1 cellular context compared by ENCODE assay signal in the genomic region with DNA sequence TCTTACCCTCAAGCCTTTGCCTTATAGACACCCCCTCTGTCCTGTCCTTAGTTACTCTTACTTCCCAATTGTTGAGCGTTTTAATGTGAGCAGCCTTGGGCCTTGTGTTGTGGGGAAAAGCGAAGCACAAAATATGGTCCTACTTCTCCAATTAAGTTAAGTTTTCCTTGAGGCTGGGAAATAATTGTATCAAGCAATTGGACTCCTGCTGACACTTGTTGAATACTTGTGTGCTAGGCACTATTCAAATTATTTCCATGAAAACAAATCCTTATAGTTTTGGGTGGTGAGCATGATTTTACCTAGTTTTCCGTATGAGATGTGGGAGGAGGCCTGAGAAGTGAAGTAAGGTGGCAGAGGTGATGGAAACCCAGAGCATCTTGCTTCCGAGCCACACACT.
TF ChIP-seq lines count a peak whose summit lies in the region.

No MANE protein-coding gene starts in this region.

TF ChIP-seq in K562, 482 proteins besides CTCF, POLR2A, EP300 and RAD21:
- TF ChIP-seq ZFX (CRISPR knock-in tag; IDR thresholded peaks at IDR 0.05) (peak; percentile 31; the same call in 1 of the 2 replicates), DIDO1 (tag; IDR thresholded peaks at IDR 0.05; ENCODE audit: low read depth) (no peak)
